In the genomic region with DNA sequence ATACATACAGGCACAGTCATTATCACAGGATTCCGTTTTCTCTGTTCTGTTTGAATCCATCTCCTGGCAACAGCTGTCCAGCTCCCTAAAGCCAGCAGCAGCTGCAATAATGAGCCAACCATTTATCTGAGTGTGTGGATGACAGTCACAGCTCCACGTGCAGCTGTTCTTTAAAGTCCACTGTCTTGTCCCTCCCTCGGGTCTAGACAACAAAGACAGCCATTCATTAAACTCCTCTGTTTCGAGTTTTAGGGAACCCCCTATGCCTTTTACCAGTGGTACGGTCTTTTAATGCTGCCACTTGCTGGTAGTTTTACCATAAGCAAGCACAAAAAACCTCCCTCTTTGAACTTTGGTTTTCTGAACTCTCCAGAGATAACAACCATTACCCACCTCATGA, we compare ENCODE assay signal across 15 cellular contexts. TPM values are rescaled to one million over a fixed set of nuclear protein-coding genes. Genes with fewer than 3 reads are reported as not detected.
DNase-seq lines count a peak whose midpoint lies in the region; ATAC-seq, FAIRE-seq and TF ChIP-seq lines count a peak whose summit lies in the region.
"Had no signal": no experiment of that assay in that cellular context is flagged by ENCODE, and none has a peak within 500 bp of the region (broad histone marks: within the 10 kb centered on the region; RNA-seq: fewer than 3 reads in every experiment).

No MANE protein-coding gene starts in this region.

- H3K9me3 Mint-ChIP-seq in endodermal cell (no peaks in the 10 kb centered on the region), neural crest cell (no peaks in the 10 kb centered on the region)

- H3K27me3 Mint-ChIP-seq in endodermal cell (ENCODE audit: insufficient read depth): peaks cover 20% of the 10 kb centered on the region
- H3K27me3 Mint-ChIP-seq in neural crest cell (ENCODE audit: low read depth): no peaks in the 10 kb centered on the region

- no peaks in the 10 kb centered on the region for H3K36me3 Mint-ChIP-seq in endodermal cell (ENCODE audit: low read depth)
- H3K36me3 Mint-ChIP-seq in neural crest cell (ENCODE audit: low read depth): no peaks in the 10 kb centered on the region

- H3K27ac ChIP-seq in endodermal cell (ENCODE audit: low read depth, low read length): peak overlapping the region; percentile 62
- no peak overlapping the region for H3K27ac ChIP-seq in small intestine (ENCODE audit: low read depth in 1 of 2, low read length in 1 of 2)

- no peaks in the 10 kb centered on the region for H3K36me3 ChIP-seq in endodermal cell (ENCODE audit: control insufficient read depth, insufficient read depth, low read length)
- H3K36me3 ChIP-seq in small intestine (ENCODE audit: control insufficient read depth in 2 of 2, insufficient read depth in 2 of 2, low read length in 2 of 2): no peaks in the 10 kb centered on the region

- H3K4me3 Mint-ChIP-seq in endodermal cell (no peak overlapping the region), neural crest cell (no peak overlapping the region)

- H3K27ac Mint-ChIP-seq in endodermal cell (no peak overlapping the region), neural crest cell (ENCODE audit: unreplicated experiment) (no peak overlapping the region)

- H3K4me1 Mint-ChIP-seq in endodermal cell: no peaks in the 10 kb centered on the region
- peaks cover 25% of the 10 kb centered on the region for H3K4me1 Mint-ChIP-seq in neural crest cell

- TF ChIP-seq CTCF in endodermal cell (conservative IDR thresholded peaks at IDR 0.05): no peak
- no peak for TF ChIP-seq CTCF in neural crest cell (conservative IDR thresholded peaks at IDR 0.05)

- no peaks in the 10 kb centered on the region for H3K4me1 ChIP-seq in endodermal cell (ENCODE audit: control insufficient read depth, insufficient read depth, low read length)
- H3K4me1 ChIP-seq in small intestine (ENCODE audit: control insufficient read depth in 2 of 2, insufficient read depth in 1 of 2, low read depth in 1 of 2, low read length in 1 of 2): no peaks in the 10 kb centered on the region

- H3K9ac ChIP-seq in endodermal cell (ENCODE audit: extremely low read depth, low read length, poor library complexity, severe bottlenecking): no peak overlapping the region

- H3K27me3 ChIP-seq in endodermal cell (ENCODE audit: control insufficient read depth, insufficient read depth, low read length, poor library complexity, severe bottlenecking) (no peaks in the 10 kb centered on the region), small intestine (ENCODE audit: control insufficient read depth in 2 of 2, insufficient read depth in 2 of 2, low read length in 2 of 2) (no peaks in the 10 kb centered on the region)

- ATAC-seq in GM19463 (IDR thresholded peaks at IDR 0.05; ENCODE audit: unreplicated experiment): peak; percentile 46
- ATAC-seq in HG03280 (IDR thresholded peaks at IDR 0.05; ENCODE audit: unreplicated experiment): no peak

- FAIRE-seq in small intestine (lab: Jason Lieb, UNC): no peak
- FAIRE-seq: colon had no signal

- H3K9me3 ChIP-seq in endodermal cell (ENCODE audit: control insufficient read depth, low read length) (no peaks in the 10 kb centered on the region), small intestine (ENCODE audit: control insufficient read depth, low read depth) (no peaks in the 10 kb centered on the region)

- DNase-seq in NCI-H1694 (lab: John Stamatoyannopoulos, UW) (peak; percentile 27), endodermal cell (no peak), neural crest cell (ENCODE audit: low read depth, low spot score) (peak; percentile 9), OCI-M2 (lab: John Stamatoyannopoulos, UW; ENCODE audit: unreplicated experiment) (no peak), small intestine (no peak)
- no peak for DNase-seq in activated CD4-positive, alpha-beta T cell treated with anti-CD3 and anti-CD28 coated beads, Interleukin-2, amount 50 U/mL, for 1 hour
- DNase-seq: activated naive CD4-positive, alpha-beta T cell treated with anti-CD3 and anti-CD28 coated beads, Interleukin-2, amount 50 U/mL, for 16 hours; Calu3; T1000 had no signal

- H3K4me3 ChIP-seq in endodermal cell (ENCODE audit: low read length) (no peak overlapping the region), small intestine (ENCODE audit: low read depth in 1 of 2, low read length in 2 of 2) (no peak overlapping the region)

- 80 to 82% methylated on average over 2 to 5 of the region's 5 CpGs for WGBS in endodermal cell (ENCODE audit: insufficient coverage in 1 of 2, insufficient read length in 1 of 2), 2 experiments
- WGBS in small intestine, 3 donors: 46 to 60% (median 50%) methylated on average over 5 of the region's 5 CpGs

RNA-seq across cellular contexts. Expression of a gene that starts 16.0 kb away (rescaled TPM):
- total RNA-seq in endodermal cell (not detected), neural crest cell (not detected in 2 replicates)
- polyA plus RNA-seq in endodermal cell (2013, experiment 1 of 2): not detected
- polyA plus RNA-seq in endodermal cell (2013, experiment 2 of 2): not detected
- not detected for polyA plus RNA-seq in small intestine
- total RNA-seq: activated CD8-positive, alpha-beta memory T cell treated with anti-CD3 and anti-CD28 coated beads for 36 hours; Calu3; kidney epithelial cell; osteocyte had no signal

RNA-seq across cellular contexts. Expression of a gene that starts 46.3 kb away (rescaled TPM):
- total RNA-seq in endodermal cell (10 to 100 TPM; 24.5 to 34.5 TPM), neural crest cell (29.7 and 31.2 TPM in 2 replicates)
- polyA plus RNA-seq in endodermal cell (2013, experiment 1 of 2): 12.6 TPM
- polyA plus RNA-seq in endodermal cell (2013, experiment 2 of 2): 16.9 TPM
- polyA plus RNA-seq in small intestine: 1 to 10 TPM; 1.1 to 4.1 (median 2.7) TPM

RNA-seq across cellular contexts. Expression of a gene that starts 46.6 kb away (rescaled TPM):
- total RNA-seq in endodermal cell: 10 to 100 TPM; 38.3 to 48.3 TPM
- polyA plus RNA-seq in endodermal cell (2013, experiment 1 of 2): 26.9 TPM
- polyA plus RNA-seq in endodermal cell (2013, experiment 2 of 2): 27.0 TPM
- 33.6 and 38.2 TPM in 2 replicates for total RNA-seq in neural crest cell
- polyA plus RNA-seq in small intestine: 10 to 100 TPM in 1 of 3 donors, 1 to 10 TPM in 2; 8.8 to 11.6 (median 9.5) TPM

Comparison
In these comparisons a context has a peak if more than half of its experiments do, and no peak if none do; other contexts are left out.
1. DNase-seq: peak in NCI-H1694 (single experiment) and neural crest cell (single experiment); none in endodermal cell (single experiment), OCI-M2 (single experiment), small intestine (single experiment) and activated CD4-positive, alpha-beta T cell treated with anti-CD3 and anti-CD28 coated beads, Interleukin-2, amount 50 U/mL, for 1 hour (single experiment).